In genomic region chr7:11120068-11120664, GRCh38 we compare ENCODE assay signal across 12 cellular contexts.
DNase-seq lines count a peak whose midpoint lies in the region; ATAC-seq and TF ChIP-seq lines count a peak whose summit lies in the region.
"Had no signal": no experiment of that assay in that cellular context is flagged by ENCODE, and none has a peak within 500 bp of the region (broad histone marks: within the 10 kb centered on the region; RNA-seq: fewer than 3 reads in every experiment).

No MANE protein-coding gene starts in this region.

- no peak for DNase-seq in activated CD8-positive, alpha-beta T cell treated with anti-CD3 and anti-CD28 coated beads, Interleukin-2, amount 10 ng/mL, durations not matched to agents 7 days and 5 days
- DNase-seq in CD14-positive monocyte (ENCODE audit: low spot score) (no peak), activated gamma-delta T cell (lab: John Stamatoyannopoulos, UW) (no peak), glutamatergic neuron (no peak)
- DNase-seq: activated CD4-positive, alpha-beta T cell treated with anti-CD3 and anti-CD28 coated beads, Interleukin-2, amount 50 U/mL, for 4 hours; DMS153; HCEC 1CT; NCI-H526 had no signal

- ATAC-seq in GM18870 (IDR thresholded peaks at IDR 0.05; ENCODE audit: unreplicated experiment) = peak; percentile 76
- peak; percentile 68 for ATAC-seq in GM21423 (IDR thresholded peaks at IDR 0.05; ENCODE audit: unreplicated experiment)
- ATAC-seq in HG03045 (IDR thresholded peaks at IDR 0.05; ENCODE audit: unreplicated experiment) = peak; percentile 73
- no peak for ATAC-seq in activated CD8-positive, alpha-beta T cell treated with anti-CD3 and anti-CD28 coated beads, Interleukin-2, amount 10 ng/mL, durations not matched to agents 7 days and 5 days
- ATAC-seq: sciatic nerve had no signal

- POLR2A ChIA-PET in activated CD8-positive, alpha-beta T cell treated with anti-CD3 and anti-CD28 coated beads, Interleukin-2, amount 10 ng/mL, durations not matched to agents 7 days and 5 days (lab: Charles Lee) = no interaction called here

- H3K4me3 Mint-ChIP-seq in activated CD8-positive, alpha-beta T cell treated with anti-CD3 and anti-CD28 coated beads, Interleukin-2, amount 10 ng/mL, durations not matched to agents 7 days and 5 days = peak overlapping the region; percentile 10
- H3K4me3 Mint-ChIP-seq in CD14-positive monocyte = no peak overlapping the region
- no peak overlapping the region for H3K4me3 Mint-ChIP-seq in glutamatergic neuron (ENCODE audit: unreplicated experiment)

- intact Hi-C loops in CD14-positive monocyte (cut with micrococcal nuclease) = no loop called here

- H3K9me3 Mint-ChIP-seq in activated CD8-positive, alpha-beta T cell treated with anti-CD3 and anti-CD28 coated beads, Interleukin-2, amount 10 ng/mL, durations not matched to agents 7 days and 5 days (ENCODE audit: insufficient read depth) = no peaks in the 10 kb centered on the region
- H3K9me3 Mint-ChIP-seq in CD14-positive monocyte = peaks cover 0 to 3% (median 0%) of the 10 kb centered on the region in 7 donors
- no peaks in the 10 kb centered on the region for H3K9me3 Mint-ChIP-seq in glutamatergic neuron (ENCODE audit: unreplicated experiment)

- H3K27me3 Mint-ChIP-seq in activated CD8-positive, alpha-beta T cell treated with anti-CD3 and anti-CD28 coated beads, Interleukin-2, amount 10 ng/mL, durations not matched to agents 7 days and 5 days (ENCODE audit: low read depth) = no peaks in the 10 kb centered on the region
- H3K27me3 Mint-ChIP-seq in CD14-positive monocyte (ENCODE audit: low read depth in 3 of 3) = no peaks in the 10 kb centered on the region
- H3K27me3 Mint-ChIP-seq in glutamatergic neuron (ENCODE audit: unreplicated experiment) = no peaks in the 10 kb centered on the region

- peaks cover 10% of the 10 kb centered on the region for H3K4me1 Mint-ChIP-seq in activated CD8-positive, alpha-beta T cell treated with anti-CD3 and anti-CD28 coated beads, Interleukin-2, amount 10 ng/mL, durations not matched to agents 7 days and 5 days (ENCODE audit: low read depth)
- H3K4me1 Mint-ChIP-seq in CD14-positive monocyte = no peaks in the 10 kb centered on the region
- H3K4me1 Mint-ChIP-seq in glutamatergic neuron (ENCODE audit: low read depth, unreplicated experiment) = peaks cover 3% of the 10 kb centered on the region

- peaks cover 12% of the 10 kb centered on the region for H3K36me3 Mint-ChIP-seq in activated CD8-positive, alpha-beta T cell treated with anti-CD3 and anti-CD28 coated beads, Interleukin-2, amount 10 ng/mL, durations not matched to agents 7 days and 5 days (ENCODE audit: low read depth)
- H3K36me3 Mint-ChIP-seq in CD14-positive monocyte = peaks cover 13 to 18% of the 10 kb centered on the region in 2 donors
- peaks cover 4% of the 10 kb centered on the region for H3K36me3 Mint-ChIP-seq in glutamatergic neuron (ENCODE audit: unreplicated experiment)

- CTCF ChIA-PET in activated CD8-positive, alpha-beta T cell treated with anti-CD3 and anti-CD28 coated beads, Interleukin-2, amount 10 ng/mL, durations not matched to agents 7 days and 5 days (lab: Charles Lee) = no interaction called here

- TF ChIP-seq CTCF in CD14-positive monocyte (IDR thresholded peaks at IDR 0.05) = no peak
- no peak for TF ChIP-seq CTCF in glutamatergic neuron (IDR thresholded peaks at IDR 0.05; ENCODE audit: partially characterized antibody, unreplicated experiment)

- H3K27ac Mint-ChIP-seq in activated CD8-positive, alpha-beta T cell treated with anti-CD3 and anti-CD28 coated beads, Interleukin-2, amount 10 ng/mL, durations not matched to agents 7 days and 5 days = peak overlapping the region; percentile 46
- H3K27ac Mint-ChIP-seq in CD14-positive monocyte (no peak overlapping the region), glutamatergic neuron (ENCODE audit: unreplicated experiment) (no peak overlapping the region)
